Comparison of ENCODE assay signal across 21 cellular contexts in genomic region chr17:81903896-81904599, GRCh38. TPM values are rescaled to one million over a fixed set of nuclear protein-coding genes. Genes with fewer than 3 reads are reported as not detected.
"Had no signal": no experiment of that assay in that cellular context is flagged by ENCODE, and none has a peak within 500 bp of the region (broad histone marks: within the 10 kb centered on the region; RNA-seq: fewer than 3 reads in every experiment).

No MANE protein-coding gene starts in this region.

- H3K27ac ChIP-seq: epithelial cell of prostate, gastrocnemius medialis, left lung, psoas muscle, sigmoid colon had no signal

- ATAC-seq: activated T-cell treated with anti-CD3 and anti-CD28 coated beads, Interleukin-2, amount 50 U/mL, for 4 hours; effector memory CD8-positive, alpha-beta T cell; gastrocnemius medialis; naive thymus-derived CD8-positive, alpha-beta T cell; psoas muscle had no signal

- H3K27ac Mint-ChIP-seq: activated CD4-positive, alpha-beta memory T cell treated with anti-CD3 and anti-CD28 coated beads for 36 hours; activated naive CD8-positive, alpha-beta T cell; brain; dendritic cell treated with granulocyte-macrophage colony-stimulating factor and Interleukin-4, amounts not matched to agents 40 ng/mL and 50 ng/mL, for 4 days; effector memory CD8-positive, alpha-beta T cell; naive thymus-derived CD8-positive, alpha-beta T cell had no signal

- H3K27me3 ChIP-seq: gastrocnemius medialis had no signal

- DNase-seq: activated CD4-positive, alpha-beta memory T cell treated with anti-CD3 and anti-CD28 coated beads for 36 hours; activated effector memory CD4-positive, alpha-beta T cell treated with anti-CD3 and anti-CD28 coated beads, Interleukin-2, amount 50 U/mL, for 16 hours; activated T-cell treated with anti-CD3 and anti-CD28 coated beads, Interleukin-2, amount 50 U/mL, for 4 hours; amygdala; effector memory CD8-positive, alpha-beta T cell; gastrocnemius medialis; islet precursor cell; naive thymus-derived CD8-positive, alpha-beta T cell; nucleus accumbens; psoas muscle; sigmoid colon; stimulated activated CD4-positive, alpha-beta T cell treated with anti-CD3 and anti-CD28 coated beads, Interleukin-12 subunit alpha, Interleukin-12 subunit beta, amount 100 ng/mL, for 4 hours; stimulated activated naive CD4-positive, alpha-beta T cell treated with Interleukin-2 at 50 U/mL for 16 hours; T-helper 9 cell; trophoblast cell had no signal

- H3K4me3 Mint-ChIP-seq: activated CD4-positive, alpha-beta memory T cell treated with anti-CD3 and anti-CD28 coated beads for 36 hours; activated naive CD8-positive, alpha-beta T cell; activated T-cell treated with anti-CD3 and anti-CD28 coated beads, Interleukin-2, amount 50 U/mL, for 4 hours; dendritic cell treated with granulocyte-macrophage colony-stimulating factor and Interleukin-4, amounts not matched to agents 40 ng/mL and 50 ng/mL, for 4 days; effector memory CD8-positive, alpha-beta T cell had no signal

- H3K4me3 ChIP-seq: gastrocnemius medialis, left lung, mucosa of descending colon, psoas muscle, sigmoid colon had no signal

- H3K27me3 Mint-ChIP-seq: brain had no signal

- H3K9me3 ChIP-seq: gastrocnemius medialis, left lung, mucosa of descending colon, psoas muscle, sigmoid colon had no signal

- H3K9me3 Mint-ChIP-seq: activated CD4-positive, alpha-beta memory T cell treated with anti-CD3 and anti-CD28 coated beads for 36 hours; activated T-cell treated with anti-CD3 and anti-CD28 coated beads, Interleukin-2, amount 50 U/mL, for 4 hours; brain; dendritic cell treated with granulocyte-macrophage colony-stimulating factor and Interleukin-4, amounts not matched to agents 40 ng/mL and 50 ng/mL, for 4 days; effector memory CD8-positive, alpha-beta T cell; naive thymus-derived CD8-positive, alpha-beta T cell had no signal

RNA-seq across cellular contexts. Expression of gene NPB, which starts 2.0 kb away (rescaled TPM):
- total RNA-seq: activated CD4-positive, alpha-beta memory T cell treated with anti-CD3 and anti-CD28 coated beads for 36 hours had no signal
